In the genomic region with DNA sequence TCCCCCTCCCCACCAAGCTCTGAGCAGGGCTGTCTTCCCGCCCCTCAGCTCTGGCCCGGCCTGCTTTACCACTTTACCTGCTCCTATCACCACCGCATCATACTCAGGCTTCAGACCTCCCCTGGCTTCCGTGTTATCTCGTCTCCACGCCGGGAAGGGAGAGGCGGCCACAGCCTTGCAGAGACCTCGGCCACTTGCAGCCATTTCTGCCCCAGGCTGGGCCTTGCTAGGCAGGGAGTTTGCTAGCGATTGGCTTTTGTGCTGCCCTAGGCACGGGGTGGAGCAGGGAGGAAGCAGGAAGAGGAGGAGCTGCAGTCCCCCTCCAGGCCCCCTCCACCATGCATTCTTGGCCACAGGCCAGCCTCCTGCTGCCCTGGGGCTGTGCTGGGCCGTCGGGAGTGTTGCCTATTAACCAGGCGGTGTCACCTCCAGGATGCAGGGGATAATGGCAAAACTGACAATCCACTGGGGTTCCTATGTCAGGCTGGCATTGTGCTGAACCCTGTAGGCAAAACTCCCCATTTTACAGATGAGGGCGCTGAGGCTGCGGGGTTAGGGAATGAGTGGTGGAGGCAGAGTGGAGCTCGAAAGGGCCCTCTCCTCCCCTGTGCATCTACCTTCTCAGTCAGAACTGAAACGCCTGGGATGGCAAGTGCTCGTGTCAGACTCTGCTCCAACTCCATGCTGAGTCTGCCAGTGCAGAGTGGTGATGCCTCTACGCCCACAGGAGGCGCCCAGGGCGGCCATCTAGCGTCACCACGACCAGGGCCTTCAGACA, we compare ENCODE assay signal across 8 cellular contexts. TPM values are rescaled to one million over a fixed set of nuclear protein-coding genes. Genes with fewer than 3 reads are reported as not detected.
A peak's percentile ranks its signal among the peaks of the same experiment; 100 is the strongest.
DNase-seq lines count a peak whose midpoint lies in the region; ATAC-seq and TF ChIP-seq lines count a peak whose summit lies in the region.

Gene PYROXD2 (minus strand): TSS at position 251 of the 778 bp plus-strand sequence. CDS start 47 bp downstream, at position 204.

- TF ChIP-seq CTCF in activated B cell treated with CpG ODN at 0.5 μM for 24 hours (IDR thresholded peaks at IDR 0.05), result no peak
- TF ChIP-seq CTCF in coronary artery (IDR thresholded peaks at IDR 0.05), result no peak

- no peaks in the 10 kb centered on the region for H3K27me3 Mint-ChIP-seq in activated B cell treated with CpG ODN at 0.5 μM for 24 hours

- peaks cover 45% of the 10 kb centered on the region for H3K36me3 Mint-ChIP-seq in activated B cell treated with CpG ODN at 0.5 μM for 24 hours (ENCODE audit: low read depth)

- ATAC-seq in GM19467 (IDR thresholded peaks at IDR 0.05; ENCODE audit: unreplicated experiment) (peak; percentile 53), activated B cell treated with CpG ODN at 0.5 μM for 24 hours (ENCODE audit: low read depth) (peak; percentile 47)

- H3K27ac ChIP-seq in coronary artery, result peak within 1 kb of the TSS; percentile 60 to 87
- H3K27ac ChIP-seq in skin epidermis, result peak within 1 kb of the TSS; percentile 43 to 89 (median 70)

- DNase-seq in AG08395 (ENCODE audit: low spot score) (peak; percentile 99), NCI-H1105 treated with DMSO at 0.1 percent for 48 hours (lab: John Stamatoyannopoulos, UW) (peak; percentile 78), activated B cell treated with CpG ODN at 0.5 μM for 24 hours (no peak), coronary artery (ENCODE audit: low spot score) (peak; percentile 93), islet precursor cell (peak; percentile 97), NOMO-1 treated with dmso at 0.1 percent for 144 hours (lab: John Stamatoyannopoulos, UW; ENCODE audit: unreplicated experiment) (no peak)

- CTCF ChIA-PET in activated B cell treated with CpG ODN at 0.5 μM for 24 hours (lab: Charles Lee), result no interaction called here

- H3K4me1 Mint-ChIP-seq in activated B cell treated with CpG ODN at 0.5 μM for 24 hours, result peaks cover 19% of the 10 kb centered on the region

- POLR2A ChIA-PET in activated B cell treated with CpG ODN at 0.5 μM for 24 hours (lab: Charles Lee), result no interaction called here

- no peaks in the 10 kb centered on the region for H3K9me3 Mint-ChIP-seq in activated B cell treated with CpG ODN at 0.5 μM for 24 hours

- H3K27ac Mint-ChIP-seq in activated B cell treated with CpG ODN at 0.5 μM for 24 hours, result peak within 1 kb of the TSS; percentile 65

- H3K4me3 ChIP-seq in coronary artery, result peak within 1 kb of the TSS; percentile 83
- H3K4me3 ChIP-seq in skin epidermis, result peak within 1 kb of the TSS; percentile 16 to 48 (median 38)

- peak within 1 kb of the TSS; percentile 69 for H3K4me3 Mint-ChIP-seq in activated B cell treated with CpG ODN at 0.5 μM for 24 hours

- intact Hi-C loops in activated B cell treated with CpG ODN at 0.5 μM for 24 hours (cut with micrococcal nuclease), result no loop called here

RNA-seq across cellular contexts. Expression of gene PYROXD2, which starts in this region (rescaled TPM):
- 11.4 and 12.9 TPM in 2 replicates for total RNA-seq in activated B cell treated with CpG ODN at 0.5 μM for 24 hours

Comparison
In these comparisons a context has a peak if more than half of its experiments do, and no peak if none do; other contexts are left out.
1. DNase-seq: peak in AG08395 (single experiment), NCI-H1105 treated with DMSO at 0.1 percent for 48 hours (single experiment), coronary artery (single experiment) and islet precursor cell (single experiment); none in activated B cell treated with CpG ODN at 0.5 μM for 24 hours (single experiment) and NOMO-1 treated with dmso at 0.1 percent for 144 hours (single experiment).